31 cellular contexts compared by ENCODE assay signal in the genomic region with DNA sequence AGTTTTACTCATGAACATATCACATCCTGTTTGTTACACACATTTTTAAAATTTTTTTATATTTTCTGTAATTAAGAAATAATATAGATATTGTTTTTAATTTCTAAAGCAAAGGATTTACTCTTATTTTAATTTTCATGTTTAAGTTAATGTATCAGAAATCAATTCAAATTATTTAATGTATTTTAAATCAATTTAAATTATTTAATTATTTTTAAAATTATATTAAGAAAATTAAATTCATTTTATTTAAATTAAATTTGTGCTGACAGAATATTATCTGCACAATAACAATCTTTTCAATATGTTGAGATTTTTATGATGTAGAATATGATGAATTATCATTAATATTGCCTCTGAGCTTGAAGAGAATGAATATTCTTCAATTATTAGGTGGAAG.
"Had no signal": no experiment of that assay in that cellular context is flagged by ENCODE, and none has a peak within 500 bp of the region (broad histone marks: within the 10 kb centered on the region; RNA-seq: fewer than 3 reads in every experiment).

No MANE protein-coding gene starts in this region.

- ATAC-seq: activated CD4-positive, alpha-beta T cell treated with anti-CD3 and anti-CD28 coated beads for 36 hours; activated CD8-positive, alpha-beta T cell treated with anti-CD3 and anti-CD28 coated beads, Interleukin-2, amount 10 ng/mL, durations not matched to agents 7 days and 5 days; activated naive CD8-positive, alpha-beta T cell treated with anti-CD3 and anti-CD28 coated beads, Interleukin-2, amount 50 U/mL, for 24 hours; PC-3; Right ventricle myocardium inferior had no signal

- H3K27me3 ChIP-seq: Peyer's patch had no signal

- H3K9me3 ChIP-seq: Peyer's patch had no signal

- DNase-seq: activated CD4-positive, alpha-beta T cell treated with anti-CD3 and anti-CD28 coated beads for 36 hours; activated CD4-positive, alpha-beta T cell treated with anti-CD3 and anti-CD28 coated beads, Interleukin-2, amount 10 ng/mL, durations not matched to agents 7 days and 5 days; activated CD4-positive, alpha-beta T cell treated with anti-CD3 and anti-CD28 coated beads, Interleukin-2, amount 50 U/mL, for 48 hours; activated CD8-positive, alpha-beta T cell treated with anti-CD3 and anti-CD28 coated beads, Interleukin-2, amount 10 ng/mL, durations not matched to agents 7 days and 5 days; activated gamma-delta T cell treated with Interleukin-2 at 50 U/mL for 16 hours; activated naive CD4-positive, alpha-beta T cell treated with anti-CD3 and anti-CD28 coated beads, Interleukin-2, amount 10 ng/mL, durations not matched to agents 7 days and 5 days; activated naive CD8-positive, alpha-beta T cell treated with anti-CD3 and anti-CD28 coated beads, Interleukin-2, amount 50 U/mL, for 24 hours; activated T-cell treated with anti-CD3 and anti-CD28 coated beads, Interleukin-2, amount 50 U/mL, for 24 hours; anterior cingulate cortex; caudate nucleus; cerebellar nuclear complex; MM.1S; MV-4-11; NCI-H1092; NCI-H1436 treated with DMSO at 0.1 percent for 48 hours; NCI-H1694 treated with DMSO at 0.1 percent for 48 hours; NCI-H2029; NCI-H345; NCI-H524 treated with DMSO at 0.1 percent for 48 hours; PC-3; Peyer's patch; SIG-M5; SW 1271; T-helper 1 cell; T-helper 2 cell; T-helper 9 cell; WERI-Rb-1 had no signal

- H3K36me3 ChIP-seq: Peyer's patch, WERI-Rb-1 had no signal

- H3K4me3 ChIP-seq: Peyer's patch had no signal

- H3K27ac ChIP-seq: KMS-11, Peyer's patch, RWPE1, WERI-Rb-1 had no signal

- H3K4me1 ChIP-seq: Peyer's patch had no signal

- FAIRE-seq: bronchial epithelial cell had no signal
